1 cellular context compared by ENCODE assay signal in genomic region chr20:37901667-37902503, GRCh38.
TF ChIP-seq lines count a peak whose summit lies in the region.

No MANE protein-coding gene starts in this region.

TF ChIP-seq in HepG2, 621 proteins besides CTCF, POLR2A, EP300 and RAD21 (continues in another document):
- TF ChIP-seq ZNF788 (CRISPR knock-in tag; IDR thresholded peaks at IDR 0.05; ENCODE audit: borderline replicate concordance) (peak; percentile 25; the same call in 1 of the 2 replicates), ZNF430 (CRISPR knock-in tag; IDR thresholded peaks at IDR 0.05) (0 out of 2 replicates have a peak, but pooled peaks have one; percentile 13), KLF15 (CRISPR knock-in tag; IDR thresholded peaks at IDR 0.05; ENCODE audit: borderline replicate concordance) (no peak), ZFP62 (CRISPR knock-in tag; IDR thresholded peaks at IDR 0.05) (no peak), THAP8 (CRISPR knock-in tag; IDR thresholded peaks at IDR 0.05; ENCODE audit: borderline replicate concordance) (no peak), NBN (conservative IDR thresholded peaks at IDR 0.05) (no peak), MIXL1 (CRISPR knock-in tag; IDR thresholded peaks at IDR 0.05) (no peak), ZNF101 (CRISPR knock-in tag; IDR thresholded peaks at IDR 0.05; ENCODE audit: borderline replicate concordance, low read depth) (no peak), SMC3 (IDR thresholded peaks at IDR 0.05; ENCODE audit: low read length) (peak; percentile 34; the same call in 1 of the 2 replicates), ZNF484 (CRISPR knock-in tag; IDR thresholded peaks at IDR 0.05; ENCODE audit: borderline replicate concordance, low read depth) (no peak), ZGPAT (CRISPR knock-in tag; IDR thresholded peaks at IDR 0.05) (no peak), ZNF839 (CRISPR knock-in tag; IDR thresholded peaks at IDR 0.05; ENCODE audit: borderline replicate concordance) (peak; percentile 75; the same call in 1 of the 2 replicates), SAFB2 (CRISPR knock-in tag; IDR thresholded peaks at IDR 0.05; ENCODE audit: borderline replicate concordance, low read depth) (no peak), ZNF800 (CRISPR knock-in tag; IDR thresholded peaks at IDR 0.05) (no peak), ZBTB14 (CRISPR knock-in tag; IDR thresholded peaks at IDR 0.05) (no peak), IRF9 (CRISPR knock-in tag; IDR thresholded peaks at IDR 0.05; ENCODE audit: borderline replicate concordance) (no peak), ZNF704 (CRISPR knock-in tag; IDR thresholded peaks at IDR 0.05; ENCODE audit: borderline replicate concordance) (no peak), CCAR2 (optimal IDR thresholded peaks at IDR 0.05; ENCODE audit: low read depth, low read length) (no peak), ATF4 (CRISPR knock-in tag; IDR thresholded peaks at IDR 0.05) (no peak), NFKB2 (CRISPR knock-in tag; IDR thresholded peaks at IDR 0.05; ENCODE audit: borderline replicate concordance) (peak; percentile 60; the same call in 1 of the 2 replicates), ZFP90 (CRISPR knock-in tag; IDR thresholded peaks at IDR 0.05; ENCODE audit: borderline replicate concordance) (no peak), ZNF451 (CRISPR knock-in tag; IDR thresholded peaks at IDR 0.05) (no peak), RBFOX2 (IDR thresholded peaks at IDR 0.05; ENCODE audit: low read depth, low read length) (no peak), ZNF564 (CRISPR knock-in tag; IDR thresholded peaks at IDR 0.05) (no peak), ZMYM3 (CRISPR knock-in tag; IDR thresholded peaks at IDR 0.05) (peak; percentile 94), ZBTB4 (CRISPR knock-in tag; IDR thresholded peaks at IDR 0.05; ENCODE audit: borderline replicate concordance) (no peak), ZIK1 (CRISPR knock-in tag; IDR thresholded peaks at IDR 0.05; ENCODE audit: borderline replicate concordance, low read depth) (no peak), ZNF337 (CRISPR knock-in tag; IDR thresholded peaks at IDR 0.05; ENCODE audit: borderline replicate concordance, low read depth) (no peak), SNAPC5 (CRISPR knock-in tag; IDR thresholded peaks at IDR 0.05; ENCODE audit: borderline replicate concordance) (no peak), ZNF773 (CRISPR knock-in tag; IDR thresholded peaks at IDR 0.05; ENCODE audit: borderline replicate concordance) (no peak), SMAD1 (CRISPR knock-in tag; IDR thresholded peaks at IDR 0.05; ENCODE audit: borderline replicate concordance, low read depth) (0 out of 2 replicates have a peak, but pooled peaks have one; percentile 10), ZNF646 (CRISPR knock-in tag; IDR thresholded peaks at IDR 0.05) (no peak), ZNF629 (CRISPR knock-in tag; conservative IDR thresholded peaks at IDR 0.05) (peak; percentile 98), ZNF614 (CRISPR knock-in tag; IDR thresholded peaks at IDR 0.05; ENCODE audit: borderline replicate concordance) (no peak), ZFP1 (CRISPR knock-in tag; IDR thresholded peaks at IDR 0.05) (no peak), PBX3 (CRISPR knock-in tag; IDR thresholded peaks at IDR 0.05; ENCODE audit: borderline replicate concordance) (no peak), ZMYM2 (CRISPR knock-in tag; IDR thresholded peaks at IDR 0.05) (no peak), HNF4A (CRISPR knock-in tag; IDR thresholded peaks at IDR 0.05) (no peak), ZSCAN22 (CRISPR knock-in tag; IDR thresholded peaks at IDR 0.05) (no peak)
